In genomic region chr17:19652595-19652994, GRCh38 we compare ENCODE assay signal across 21 cellular contexts. TPM values are rescaled to one million over a fixed set of nuclear protein-coding genes. Genes with fewer than 3 reads are reported as not detected.
DNase-seq lines count a peak whose midpoint lies in the region; ATAC-seq and TF ChIP-seq lines count a peak whose summit lies in the region.
"Had no signal": no experiment of that assay in that cellular context is flagged by ENCODE, and none has a peak within 500 bp of the region (broad histone marks: within the 10 kb centered on the region; RNA-seq: fewer than 3 reads in every experiment).

No MANE protein-coding gene starts in this region.

- WGBS in GM23248 (ENCODE audit: low coverage in 1 of 2, low lambda C conversion rate in 2 of 2, missing lambda C conversion rate in 2 of 2), 2 experiments: 58 to 73% methylated on average over 3 of the region's 3 CpGs
- 25 to 53% (median 28%) methylated on average over 3 of the region's 3 CpGs for WGBS in stomach, 5 donors

- peaks cover 13% of the 10 kb centered on the region for H3K36me3 Mint-ChIP-seq in activated naive CD8-positive, alpha-beta T cell treated with anti-CD3 and anti-CD28 coated beads, Interleukin-2, amount 50 U/mL, for 24 hours (ENCODE audit: low read depth)

- no peaks in the 10 kb centered on the region for H3K9me3 Mint-ChIP-seq in activated naive CD8-positive, alpha-beta T cell treated with anti-CD3 and anti-CD28 coated beads, Interleukin-2, amount 50 U/mL, for 24 hours
- H3K9me3 Mint-ChIP-seq: activated T-helper 2 cell treated with anti-CD3 and anti-CD28 coated beads, Interferon-gamma antibody, Interleukin-2, Interleukin-4, amounts not matched to agents 10 μg/mL and 5 μg/mL and 100 μg/mL, durations not matched to agents 14 hours and 24 hours and 36 hours had no signal

- H3K9me2 ChIP-seq in GM23248 (ENCODE audit: insufficient read depth): no peaks in the 10 kb centered on the region
- H3K9me2 ChIP-seq: SK-N-SH had no signal

- H3K27me3 ChIP-seq in GM23248 (replicated peaks; ENCODE audit: insufficient read depth) (no peaks in the 10 kb centered on the region), stomach (no peaks in the 10 kb centered on the region), vagina (no peaks in the 10 kb centered on the region)
- H3K27me3 ChIP-seq: gastrocnemius medialis, pancreas, transverse colon had no signal

- no peak overlapping the region for H3K27ac Mint-ChIP-seq in activated naive CD8-positive, alpha-beta T cell treated with anti-CD3 and anti-CD28 coated beads, Interleukin-2, amount 50 U/mL, for 24 hours
- H3K27ac Mint-ChIP-seq: activated CD8-positive, alpha-beta memory T cell treated with anti-CD3 and anti-CD28 coated beads, Interleukin-2, amount 10 ng/mL, durations not matched to agents 7 days and 5 days; activated T-helper 2 cell treated with anti-CD3 and anti-CD28 coated beads, Interferon-gamma antibody, Interleukin-2, Interleukin-4, amounts not matched to agents 10 μg/mL and 5 μg/mL and 100 μg/mL, durations not matched to agents 14 hours and 24 hours and 36 hours; endodermal cell had no signal

- in situ Hi-C loops in GM23248 (cut with MboI): loop anchor here (25.0 kb wide), 1 partner anchor 290 kb away; the partner anchor contains the start of gene B9D1

- H3K4me1 Mint-ChIP-seq in activated naive CD8-positive, alpha-beta T cell treated with anti-CD3 and anti-CD28 coated beads, Interleukin-2, amount 50 U/mL, for 24 hours: peaks cover 20% of the 10 kb centered on the region

- peak; percentile 11 for DNase-seq in GM23248
- peak; percentile 56 to 73 for DNase-seq in cardiac fibroblast (ENCODE audit: low read depth in 2 of 2)
- DNase-seq in inferior parietal cortex (ENCODE audit: extremely low spot score): peak; percentile 15
- DNase-seq in stomach: peak; percentile 37
- DNase-seq in vagina (ENCODE audit: extremely low spot score in 2 of 2): no peak
- no peak for DNase-seq in activated naive CD8-positive, alpha-beta T cell treated with anti-CD3 and anti-CD28 coated beads, Interleukin-2, amount 50 U/mL, for 24 hours
- DNase-seq: activated CD8-positive, alpha-beta memory T cell treated with anti-CD3 and anti-CD28 coated beads, Interleukin-2, amount 10 ng/mL, durations not matched to agents 7 days and 5 days; DND-41; endodermal cell; gastrocnemius medialis; lower lobe of right lung; NCI-H1436 treated with DMSO at 0.1 percent for 48 hours; pancreas; SK-N-SH; small intestine; T1000; transverse colon had no signal

- H3K4me3 Mint-ChIP-seq in activated naive CD8-positive, alpha-beta T cell treated with anti-CD3 and anti-CD28 coated beads, Interleukin-2, amount 50 U/mL, for 24 hours: no peak overlapping the region
- H3K4me3 Mint-ChIP-seq: activated CD8-positive, alpha-beta memory T cell treated with anti-CD3 and anti-CD28 coated beads, Interleukin-2, amount 10 ng/mL, durations not matched to agents 7 days and 5 days; endodermal cell had no signal

- H3K36me3 ChIP-seq in GM23248 (ENCODE audit: low read depth) (0 out of 2 replicates have a peak, but pooled peaks cover 3% of the 10 kb centered on the region), stomach (peaks cover 20 to 50% (median 45%) of the 10 kb centered on the region in 4 donors), vagina (peaks cover 0 to 23% of the 10 kb centered on the region in 2 donors)

- TF ChIP-seq CTCF in cardiac fibroblast (IDR thresholded peaks at IDR 0.05; ENCODE audit: low read depth, low read length) (no peak), stomach (IDR thresholded peaks at IDR 0.05) (no peak), vagina (IDR thresholded peaks at IDR 0.05) (no peak)

- H3K4me3 ChIP-seq in GM23248 (no peak overlapping the region), cardiac fibroblast (replicated peaks in 1 of 2; ENCODE audit: low read depth in 2 of 2, low read length in 2 of 2) (no peak overlapping the region), stomach (peak overlapping the region in 1 of 4 donors; percentile 75), vagina (no peak overlapping the region)
- H3K4me3 ChIP-seq: gastrocnemius medialis, lower lobe of right lung, pancreas, transverse colon had no signal

- H3K4me1 ChIP-seq in GM23248 (ENCODE audit: insufficient read depth) (peaks cover 26% of the 10 kb centered on the region), stomach (peaks cover 42 to 67% (median 65%) of the 10 kb centered on the region in 4 donors), vagina (peaks cover 53% of the 10 kb centered on the region)

- H2AFZ ChIP-seq in GM23248: no peak overlapping the region

- intact Hi-C loops in stomach (cut with DNase I; ENCODE audit: low total_unique reads) (loop anchor here (10.0 kb wide), 1 partner anchor 102 kb away; no protein-coding TSS in a partner anchor), vagina (cut with DNase I) (loop anchor here (10.0 kb wide), 1 partner anchor 112 kb away; no protein-coding TSS in a partner anchor)

- no peaks in the 10 kb centered on the region for H4K20me1 ChIP-seq in GM23248 (ENCODE audit: insufficient read depth)

- H3K79me2 ChIP-seq in GM23248 (ENCODE audit: insufficient read depth): peaks cover 31% of the 10 kb centered on the region

- no peak for TF ChIP-seq EP300 in stomach (IDR thresholded peaks at IDR 0.05)

- no peaks in the 10 kb centered on the region for H3K27me3 Mint-ChIP-seq in activated naive CD8-positive, alpha-beta T cell treated with anti-CD3 and anti-CD28 coated beads, Interleukin-2, amount 50 U/mL, for 24 hours
- H3K27me3 Mint-ChIP-seq: activated CD8-positive, alpha-beta memory T cell treated with anti-CD3 and anti-CD28 coated beads, Interleukin-2, amount 10 ng/mL, durations not matched to agents 7 days and 5 days had no signal

- ATAC-seq in HG03469 (IDR thresholded peaks at IDR 0.05; ENCODE audit: unreplicated experiment): no peak
- ATAC-seq in HG02610 (IDR thresholded peaks at IDR 0.05; ENCODE audit: unreplicated experiment): no peak
- no peak for ATAC-seq in activated naive CD8-positive, alpha-beta T cell treated with anti-CD3 and anti-CD28 coated beads, Interleukin-2, amount 50 U/mL, for 24 hours
- ATAC-seq: activated CD8-positive, alpha-beta memory T cell treated with anti-CD3 and anti-CD28 coated beads, Interleukin-2, amount 10 ng/mL, durations not matched to agents 7 days and 5 days; gastrocnemius medialis; lower lobe of right lung; Panc1; pancreas had no signal

- H3F3A ChIP-seq in GM23248 (ENCODE audit: insufficient read depth): peaks cover 26% of the 10 kb centered on the region

- H3K9me3 ChIP-seq in GM23248 (ENCODE audit: low read depth): no peaks in the 10 kb centered on the region
- H3K9me3 ChIP-seq in stomach: no peaks in the 10 kb centered on the region
- no peaks in the 10 kb centered on the region for H3K9me3 ChIP-seq in vagina
- H3K9me3 ChIP-seq: gastrocnemius medialis, lower lobe of right lung, pancreas, SK-N-SH, transverse colon had no signal

- H3K27ac ChIP-seq in GM23248 (no peak overlapping the region), stomach (peak overlapping the region in 2 of 5 donors; percentile 39 to 46), vagina (no peak overlapping the region)
- H3K27ac ChIP-seq: lower lobe of right lung had no signal

- no peak overlapping the region for H3K9ac ChIP-seq in GM23248
- H3K9ac ChIP-seq: SK-N-SH had no signal

- no peak overlapping the region for H3K4me2 ChIP-seq in GM23248 (ENCODE audit: unreplicated experiment)
- H3K4me2 ChIP-seq: SK-N-SH had no signal

- TF ChIP-seq POLR2A in stomach (IDR thresholded peaks at IDR 0.05) (no peak), vagina (IDR thresholded peaks at IDR 0.05) (no peak)

RNA-seq across cellular contexts. Expression of gene ALDH3A2, which starts 4.0 kb away (rescaled TPM):
- total RNA-seq in GM23248 (2014; rRNA removed; shearing (Covaris generic)): 41.9 and 62.1 TPM in 2 replicates
- polyA plus RNA-seq in GM23248 (2016; fragmentation: Nextera tagmentation; extraction: Ambion mirVana) (34.1 and 36.2 TPM in 2 replicates), stomach (100 to 1,000 TPM in 1 of 3 donors, 10 to 100 TPM in 2; 26.8 to 107 (median 83.7) TPM)
- total RNA-seq in stomach (100 to 1,000 TPM in 4 of 5 donors, 10 to 100 TPM in 1; 51.0 to 236 (median 156) TPM), vagina (268 TPM)

Comparison
In these comparisons a context has a peak if more than half of its experiments do, and no peak if none do; other contexts are left out.
1. DNase-seq: peak in GM23248 (single experiment), cardiac fibroblast (2 of 2), inferior parietal cortex (single experiment) and stomach (single experiment); none in vagina (0 of 2) and activated naive CD8-positive, alpha-beta T cell treated with anti-CD3 and anti-CD28 coated beads, Interleukin-2, amount 50 U/mL, for 24 hours (single experiment).